Comparison of ENCODE assay signal across 1 cellular context in the genomic region with DNA sequence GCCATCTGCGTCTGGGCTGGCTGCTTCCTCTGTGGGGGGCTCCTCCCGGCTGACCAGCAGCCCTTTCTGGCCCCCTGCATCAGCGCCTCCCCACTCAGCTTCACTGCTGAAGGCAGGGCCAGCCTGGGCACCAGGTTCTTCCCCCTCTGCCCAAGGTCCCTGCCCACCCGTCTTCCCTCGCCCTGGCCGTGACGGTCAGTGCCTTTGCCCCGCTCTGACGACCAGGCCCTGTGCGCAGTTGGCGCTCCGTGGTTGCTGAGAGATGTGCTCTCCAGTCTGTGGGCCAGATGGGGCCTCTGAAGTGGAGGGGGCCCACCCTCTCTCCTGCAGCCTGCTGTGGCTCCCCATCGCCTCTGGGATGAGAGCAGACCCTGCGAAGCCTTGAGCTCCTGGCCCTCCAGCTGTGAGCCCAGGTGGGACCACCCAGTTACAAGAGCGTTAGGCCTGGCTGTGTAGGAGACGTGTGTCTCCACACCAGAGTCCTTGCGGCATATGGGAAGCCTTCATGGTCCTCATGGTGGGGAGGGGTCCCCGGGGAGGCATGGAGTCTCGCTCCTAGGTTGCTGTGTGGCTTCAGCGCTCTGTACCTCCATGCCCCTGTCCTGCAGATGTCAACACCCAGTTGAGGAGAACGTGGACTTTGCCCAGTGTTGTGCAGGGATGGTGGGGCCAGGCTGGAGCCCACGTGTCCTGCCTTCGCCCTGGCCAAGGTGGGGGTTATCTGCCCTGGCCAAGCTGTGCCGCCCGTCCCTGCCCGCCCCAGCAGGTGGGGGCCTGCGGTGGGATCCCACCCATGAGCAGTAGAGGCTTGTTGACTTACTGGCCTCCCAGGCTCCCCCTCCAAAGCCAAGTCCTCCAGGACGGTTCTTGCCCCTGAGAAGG.
TF ChIP-seq lines count a peak whose summit lies in the region.

No MANE protein-coding gene starts in this region.

TF ChIP-seq in HepG2, 621 proteins besides CTCF, POLR2A, EP300 and RAD21 (continued from another document and continues in another):
- TF ChIP-seq SP4 (CRISPR knock-in tag; IDR thresholded peaks at IDR 0.05) (no peak), ZNF260 (CRISPR knock-in tag; IDR thresholded peaks at IDR 0.05; ENCODE audit: borderline replicate concordance, low read depth) (no peak), ZNF562 (CRISPR knock-in tag; IDR thresholded peaks at IDR 0.05; ENCODE audit: borderline replicate concordance) (no peak), ZSCAN22 (CRISPR knock-in tag; IDR thresholded peaks at IDR 0.05) (no peak), TBX3 (IDR thresholded peaks at IDR 0.05; ENCODE audit: borderline replicate concordance) (no peak), ZFP82 (CRISPR knock-in tag; IDR thresholded peaks at IDR 0.05; ENCODE audit: borderline replicate concordance) (no peak), PHB2 (IDR thresholded peaks at IDR 0.05; ENCODE audit: partially characterized antibody) (no peak), SETDB1 (CRISPR knock-in tag; IDR thresholded peaks at IDR 0.05; ENCODE audit: borderline replicate concordance) (no peak), NFYC (CRISPR knock-in tag; IDR thresholded peaks at IDR 0.05) (no peak), TAF15 (IDR thresholded peaks at IDR 0.05; ENCODE audit: low read depth, low read length, poor library complexity, severe bottlenecking) (no peak), ONECUT2 (CRISPR knock-in tag; IDR thresholded peaks at IDR 0.05) (no peak), ZNF160 (CRISPR knock-in tag; IDR thresholded peaks at IDR 0.05) (no peak), AGO1 (IDR thresholded peaks at IDR 0.05; ENCODE audit: low read depth, low read length, poor library complexity, severe bottlenecking) (peak; percentile 24), MXD4 (CRISPR knock-in tag; IDR thresholded peaks at IDR 0.05) (peak; percentile 78; the same call in 1 of the 2 replicates), ZNF224 (CRISPR knock-in tag; IDR thresholded peaks at IDR 0.05) (peak; percentile 60; the same call in 1 of the 2 replicates), POLR2AphosphoS5 (IDR thresholded peaks at IDR 0.05; ENCODE audit: low read depth, low read length) (no peak), KDM3A (CRISPR knock-in tag; IDR thresholded peaks at IDR 0.05; ENCODE audit: low read depth) (0 out of 2 replicates have a peak, but pooled peaks have one; percentile 36), ZNF569 (CRISPR knock-in tag; IDR thresholded peaks at IDR 0.05; ENCODE audit: borderline replicate concordance) (no peak), ZNF547 (CRISPR knock-in tag; IDR thresholded peaks at IDR 0.05) (peak; percentile 61; the same call in 1 of the 2 replicates), SYNCRIP (IDR thresholded peaks at IDR 0.05; ENCODE audit: insufficient read depth, low read depth, low read length) (no peak), ZNF724P (CRISPR knock-in tag; IDR thresholded peaks at IDR 0.05; ENCODE audit: borderline replicate concordance) (no peak; the same call in 1 of the 2 replicates), ZSCAN21 (CRISPR knock-in tag; IDR thresholded peaks at IDR 0.05; ENCODE audit: borderline replicate concordance) (peak; percentile 70; the same call in 1 of the 2 replicates), ZNF629 (CRISPR knock-in tag; conservative IDR thresholded peaks at IDR 0.05) (0 out of 2 replicates have a peak, but pooled peaks have one; percentile 20), MIER2 (CRISPR knock-in tag; IDR thresholded peaks at IDR 0.05) (no peak), NONO (IDR thresholded peaks at IDR 0.05) (no peak), NONO (CRISPR knock-in tag; conservative IDR thresholded peaks at IDR 0.05) (peak; percentile 34; the same call in 1 of the 2 replicates), ZFP37 (CRISPR knock-in tag; IDR thresholded peaks at IDR 0.05; ENCODE audit: borderline replicate concordance) (0 out of 2 replicates have a peak, but pooled peaks have one; percentile 51)
- TF ChIP-seq, protein P1, sequence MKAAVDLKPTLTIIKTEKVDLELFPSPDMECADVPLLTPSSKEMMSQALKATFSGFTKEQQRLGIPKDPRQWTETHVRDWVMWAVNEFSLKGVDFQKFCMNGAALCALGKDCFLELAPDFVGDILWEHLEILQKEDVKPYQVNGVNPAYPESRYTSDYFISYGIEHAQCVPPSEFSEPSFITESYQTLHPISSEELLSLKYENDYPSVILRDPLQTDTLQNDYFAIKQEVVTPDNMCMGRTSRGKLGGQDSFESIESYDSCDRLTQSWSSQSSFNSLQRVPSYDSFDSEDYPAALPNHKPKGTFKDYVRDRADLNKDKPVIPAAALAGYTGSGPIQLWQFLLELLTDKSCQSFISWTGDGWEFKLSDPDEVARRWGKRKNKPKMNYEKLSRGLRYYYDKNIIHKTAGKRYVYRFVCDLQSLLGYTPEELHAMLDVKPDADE (CRISPR knock-in tag; IDR thresholded peaks at IDR 0.05) = no peak
- TF ChIP-seq, protein P2, sequence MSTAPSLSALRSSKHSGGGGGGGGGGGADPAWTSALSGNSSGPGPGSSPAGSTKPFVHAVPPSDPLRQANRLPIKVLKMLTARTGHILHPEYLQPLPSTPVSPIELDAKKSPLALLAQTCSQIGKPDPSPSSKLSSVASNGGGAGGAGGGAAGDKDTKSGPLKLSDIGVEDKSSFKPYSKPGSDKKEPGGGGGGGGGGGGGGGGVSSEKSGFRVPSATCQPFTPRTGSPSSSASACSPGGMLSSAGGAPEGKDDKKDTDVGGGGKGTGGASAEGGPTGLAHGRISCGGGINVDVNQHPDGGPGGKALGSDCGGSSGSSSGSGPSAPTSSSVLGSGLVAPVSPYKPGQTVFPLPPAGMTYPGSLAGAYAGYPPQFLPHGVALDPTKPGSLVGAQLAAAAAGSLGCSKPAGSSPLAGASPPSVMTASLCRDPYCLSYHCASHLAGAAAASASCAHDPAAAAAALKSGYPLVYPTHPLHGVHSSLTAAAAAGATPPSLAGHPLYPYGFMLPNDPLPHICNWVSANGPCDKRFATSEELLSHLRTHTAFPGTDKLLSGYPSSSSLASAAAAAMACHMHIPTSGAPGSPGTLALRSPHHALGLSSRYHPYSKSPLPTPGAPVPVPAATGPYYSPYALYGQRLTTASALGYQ (CRISPR knock-in tag; IDR thresholded peaks at IDR 0.05) = no peak
- TF ChIP-seq, protein P3, sequence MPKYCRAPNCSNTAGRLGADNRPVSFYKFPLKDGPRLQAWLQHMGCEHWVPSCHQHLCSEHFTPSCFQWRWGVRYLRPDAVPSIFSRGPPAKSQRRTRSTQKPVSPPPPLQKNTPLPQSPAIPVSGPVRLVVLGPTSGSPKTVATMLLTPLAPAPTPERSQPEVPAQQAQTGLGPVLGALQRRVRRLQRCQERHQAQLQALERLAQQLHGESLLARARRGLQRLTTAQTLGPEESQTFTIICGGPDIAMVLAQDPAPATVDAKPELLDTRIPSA (CRISPR knock-in tag; IDR thresholded peaks at IDR 0.05; ENCODE audit: borderline replicate concordance) = no peak
- TF ChIP-seq, protein P4, sequence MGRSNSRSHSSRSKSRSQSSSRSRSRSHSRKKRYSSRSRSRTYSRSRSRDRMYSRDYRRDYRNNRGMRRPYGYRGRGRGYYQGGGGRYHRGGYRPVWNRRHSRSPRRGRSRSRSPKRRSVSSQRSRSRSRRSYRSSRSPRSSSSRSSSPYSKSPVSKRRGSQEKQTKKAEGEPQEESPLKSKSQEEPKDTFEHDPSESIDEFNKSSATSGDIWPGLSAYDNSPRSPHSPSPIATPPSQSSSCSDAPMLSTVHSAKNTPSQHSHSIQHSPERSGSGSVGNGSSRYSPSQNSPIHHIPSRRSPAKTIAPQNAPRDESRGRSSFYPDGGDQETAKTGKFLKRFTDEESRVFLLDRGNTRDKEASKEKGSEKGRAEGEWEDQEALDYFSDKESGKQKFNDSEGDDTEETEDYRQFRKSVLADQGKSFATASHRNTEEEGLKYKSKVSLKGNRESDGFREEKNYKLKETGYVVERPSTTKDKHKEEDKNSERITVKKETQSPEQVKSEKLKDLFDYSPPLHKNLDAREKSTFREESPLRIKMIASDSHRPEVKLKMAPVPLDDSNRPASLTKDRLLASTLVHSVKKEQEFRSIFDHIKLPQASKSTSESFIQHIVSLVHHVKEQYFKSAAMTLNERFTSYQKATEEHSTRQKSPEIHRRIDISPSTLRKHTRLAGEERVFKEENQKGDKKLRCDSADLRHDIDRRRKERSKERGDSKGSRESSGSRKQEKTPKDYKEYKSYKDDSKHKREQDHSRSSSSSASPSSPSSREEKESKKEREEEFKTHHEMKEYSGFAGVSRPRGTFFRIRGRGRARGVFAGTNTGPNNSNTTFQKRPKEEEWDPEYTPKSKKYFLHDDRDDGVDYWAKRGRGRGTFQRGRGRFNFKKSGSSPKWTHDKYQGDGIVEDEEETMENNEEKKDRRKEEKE (IDR thresholded peaks at IDR 0.05) = no peak
- TF ChIP-seq, protein P5, sequence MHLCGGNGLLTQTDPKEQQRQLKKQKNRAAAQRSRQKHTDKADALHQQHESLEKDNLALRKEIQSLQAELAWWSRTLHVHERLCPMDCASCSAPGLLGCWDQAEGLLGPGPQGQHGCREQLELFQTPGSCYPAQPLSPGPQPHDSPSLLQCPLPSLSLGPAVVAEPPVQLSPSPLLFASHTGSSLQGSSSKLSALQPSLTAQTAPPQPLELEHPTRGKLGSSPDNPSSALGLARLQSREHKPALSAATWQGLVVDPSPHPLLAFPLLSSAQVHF (CRISPR knock-in tag; IDR thresholded peaks at IDR 0.05) = no peak
- TF ChIP-seq, protein P6, sequence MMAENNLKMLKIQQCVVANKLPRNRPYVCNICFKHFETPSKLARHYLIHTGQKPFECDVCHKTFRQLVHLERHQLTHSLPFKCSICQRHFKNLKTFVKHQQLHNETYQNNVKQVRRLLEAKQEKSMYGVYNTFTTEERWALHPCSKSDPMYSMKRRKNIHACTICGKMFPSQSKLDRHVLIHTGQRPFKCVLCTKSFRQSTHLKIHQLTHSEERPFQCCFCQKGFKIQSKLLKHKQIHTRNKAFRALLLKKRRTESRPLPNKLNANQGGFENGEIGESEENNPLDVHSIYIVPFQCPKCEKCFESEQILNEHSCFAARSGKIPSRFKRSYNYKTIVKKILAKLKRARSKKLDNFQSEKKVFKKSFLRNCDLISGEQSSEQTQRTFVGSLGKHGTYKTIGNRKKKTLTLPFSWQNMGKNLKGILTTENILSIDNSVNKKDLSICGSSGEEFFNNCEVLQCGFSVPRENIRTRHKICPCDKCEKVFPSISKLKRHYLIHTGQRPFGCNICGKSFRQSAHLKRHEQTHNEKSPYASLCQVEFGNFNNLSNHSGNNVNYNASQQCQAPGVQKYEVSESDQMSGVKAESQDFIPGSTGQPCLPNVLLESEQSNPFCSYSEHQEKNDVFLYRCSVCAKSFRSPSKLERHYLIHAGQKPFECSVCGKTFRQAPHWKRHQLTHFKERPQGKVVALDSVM (CRISPR knock-in tag; IDR thresholded peaks at IDR 0.05) = no peak
- TF ChIP-seq, protein P7, sequence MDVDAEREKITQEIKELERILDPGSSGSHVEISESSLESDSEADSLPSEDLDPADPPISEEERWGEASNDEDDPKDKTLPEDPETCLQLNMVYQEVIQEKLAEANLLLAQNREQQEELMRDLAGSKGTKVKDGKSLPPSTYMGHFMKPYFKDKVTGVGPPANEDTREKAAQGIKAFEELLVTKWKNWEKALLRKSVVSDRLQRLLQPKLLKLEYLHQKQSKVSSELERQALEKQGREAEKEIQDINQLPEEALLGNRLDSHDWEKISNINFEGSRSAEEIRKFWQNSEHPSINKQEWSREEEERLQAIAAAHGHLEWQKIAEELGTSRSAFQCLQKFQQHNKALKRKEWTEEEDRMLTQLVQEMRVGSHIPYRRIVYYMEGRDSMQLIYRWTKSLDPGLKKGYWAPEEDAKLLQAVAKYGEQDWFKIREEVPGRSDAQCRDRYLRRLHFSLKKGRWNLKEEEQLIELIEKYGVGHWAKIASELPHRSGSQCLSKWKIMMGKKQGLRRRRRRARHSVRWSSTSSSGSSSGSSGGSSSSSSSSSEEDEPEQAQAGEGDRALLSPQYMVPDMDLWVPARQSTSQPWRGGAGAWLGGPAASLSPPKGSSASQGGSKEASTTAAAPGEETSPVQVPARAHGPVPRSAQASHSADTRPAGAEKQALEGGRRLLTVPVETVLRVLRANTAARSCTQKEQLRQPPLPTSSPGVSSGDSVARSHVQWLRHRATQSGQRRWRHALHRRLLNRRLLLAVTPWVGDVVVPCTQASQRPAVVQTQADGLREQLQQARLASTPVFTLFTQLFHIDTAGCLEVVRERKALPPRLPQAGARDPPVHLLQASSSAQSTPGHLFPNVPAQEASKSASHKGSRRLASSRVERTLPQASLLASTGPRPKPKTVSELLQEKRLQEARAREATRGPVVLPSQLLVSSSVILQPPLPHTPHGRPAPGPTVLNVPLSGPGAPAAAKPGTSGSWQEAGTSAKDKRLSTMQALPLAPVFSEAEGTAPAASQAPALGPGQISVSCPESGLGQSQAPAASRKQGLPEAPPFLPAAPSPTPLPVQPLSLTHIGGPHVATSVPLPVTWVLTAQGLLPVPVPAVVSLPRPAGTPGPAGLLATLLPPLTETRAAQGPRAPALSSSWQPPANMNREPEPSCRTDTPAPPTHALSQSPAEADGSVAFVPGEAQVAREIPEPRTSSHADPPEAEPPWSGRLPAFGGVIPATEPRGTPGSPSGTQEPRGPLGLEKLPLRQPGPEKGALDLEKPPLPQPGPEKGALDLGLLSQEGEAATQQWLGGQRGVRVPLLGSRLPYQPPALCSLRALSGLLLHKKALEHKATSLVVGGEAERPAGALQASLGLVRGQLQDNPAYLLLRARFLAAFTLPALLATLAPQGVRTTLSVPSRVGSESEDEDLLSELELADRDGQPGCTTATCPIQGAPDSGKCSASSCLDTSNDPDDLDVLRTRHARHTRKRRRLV (CRISPR knock-in tag; IDR thresholded peaks at IDR 0.05) = no peak
